Comparison of ENCODE assay signal across 7 cellular contexts in the genomic region with DNA sequence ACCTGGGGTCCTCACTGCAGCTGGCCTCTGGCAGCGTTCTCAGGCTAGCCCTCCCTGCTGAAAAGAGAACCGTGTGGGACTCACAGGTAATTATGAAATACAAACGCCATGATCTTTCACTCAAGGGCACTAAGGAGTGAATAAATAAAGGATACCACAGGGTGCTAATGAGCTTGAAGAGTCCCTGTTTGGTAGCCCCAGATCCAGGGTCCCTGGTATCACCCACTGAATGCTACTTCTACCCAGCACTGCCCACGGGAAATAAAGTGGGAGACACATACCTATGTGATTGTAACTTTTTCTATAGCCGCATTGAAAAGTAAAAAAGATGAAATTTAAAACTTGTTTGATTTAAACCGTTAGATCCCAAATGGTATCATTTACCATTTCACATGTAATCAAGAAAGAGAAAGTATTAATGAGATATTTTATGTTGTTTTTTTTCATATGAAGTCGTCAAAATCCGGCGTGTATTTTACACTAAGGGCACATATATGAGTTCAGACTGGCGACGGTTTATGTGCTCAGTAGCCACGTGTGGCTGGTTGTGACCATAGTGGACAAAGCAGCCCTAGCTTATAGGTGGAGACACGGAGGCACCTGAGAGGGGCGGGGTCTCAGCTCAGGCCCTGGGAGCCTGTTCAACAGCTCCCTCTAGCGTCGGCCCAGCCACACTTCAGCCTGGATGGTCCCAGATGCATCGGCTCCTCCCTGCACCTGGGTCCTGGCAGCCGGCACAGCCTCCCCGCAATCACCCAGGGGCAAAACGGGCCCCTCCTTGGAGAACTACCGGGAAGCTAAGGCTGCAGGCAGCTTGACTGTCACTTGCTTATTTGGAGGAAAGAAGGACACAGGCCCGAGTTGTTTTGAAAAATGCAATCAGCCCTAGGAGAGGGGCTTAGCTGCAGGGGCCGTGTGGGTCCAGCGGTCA. TPM values are rescaled to one million over a fixed set of nuclear protein-coding genes. Genes with fewer than 3 reads are reported as not detected.
A peak's percentile ranks its signal among the peaks of the same experiment; 100 is the strongest.
DNase-seq lines count a peak whose midpoint lies in the region; ATAC-seq and TF ChIP-seq lines count a peak whose summit lies in the region.

No MANE protein-coding gene starts in this region.

- H3K9me3 ChIP-seq in gastrocnemius medialis: no peaks in the 10 kb centered on the region

- DNase-seq in GM13976 (ENCODE audit: low spot score): peak; percentile 90
- peak; percentile 89 for DNase-seq in NCI-H146 treated with DMSO at 0.1 percent for 48 hours (lab: John Stamatoyannopoulos, UW; ENCODE audit: unreplicated experiment)
- DNase-seq in T-helper 2 cell: peak; percentile 60 to 81 (median 73)
- peak in 53 of 58 donors; percentile 6 to 74 (median 43) for DNase-seq in anterior cingulate cortex (lab: John Stamatoyannopoulos, UW)
- DNase-seq in hepatic stellate cell (ENCODE audit: low spot score): peak; percentile 86
- DNase-seq in gastrocnemius medialis: peak; percentile 65 to 77

- H3K4me3 ChIP-seq in gastrocnemius medialis: no peak overlapping the region

- peak; percentile 95 for TF ChIP-seq CTCF in GM13976 (IDR thresholded peaks at IDR 0.05; ENCODE audit: borderline replicate concordance, control extremely low read depth, extremely low read depth, insufficient read depth, missing control alignments)
- peak; percentile 88 to 97 (median 94) for TF ChIP-seq CTCF in gastrocnemius medialis (IDR thresholded peaks at IDR 0.05 in 4 of 5, conservative IDR thresholded peaks at IDR 0.05 in 1 of 5)

- intact Hi-C loops in gastrocnemius medialis (cut with DNase I; ENCODE audit: low total_unique reads): loop anchor here (1.0 to 5.0 kb wide), 3 partner anchors 139 to 336 kb away; no protein-coding TSS in a partner anchor

- peak; percentile 56 for ATAC-seq in HG02870 (IDR thresholded peaks at IDR 0.05; ENCODE audit: unreplicated experiment)
- ATAC-seq in gastrocnemius medialis: peak; percentile 28 to 42

- in situ Hi-C loops in GM13976 (cut with MboI; ENCODE audit: low sequenced_read_pairs, unreplicated experiment) (no loop called here), gastrocnemius medialis (cut with MboI; ENCODE audit: low sequenced_read_pairs in 4 of 4) (loop anchor here in 1 of 4 donors (10.0 kb wide), 1 partner anchor 284 kb away; the partner anchor contains the start of gene RRM2)

- TF ChIP-seq POLR2A in gastrocnemius medialis (IDR thresholded peaks at IDR 0.05): no peak

- no peaks in the 10 kb centered on the region for H3K27me3 ChIP-seq in gastrocnemius medialis

- peaks cover 52 to 54% of the 10 kb centered on the region in 2 donors for H3K4me1 ChIP-seq in gastrocnemius medialis

- no peaks in the 10 kb centered on the region for H3K36me3 ChIP-seq in gastrocnemius medialis

- H3K27ac ChIP-seq in gastrocnemius medialis: peak overlapping the region; percentile 62 to 82 (median 73)

RNA-seq across cellular contexts. Expression of gene ODC1, which starts 39.2 kb away (rescaled TPM):
- 100 to 1,000 TPM; 134 to 339 (median 255) TPM for total RNA-seq in gastrocnemius medialis
